Comparison of ENCODE assay signal across 19 cellular contexts in genomic region chr9:98182889-98183599, GRCh38. TPM values are rescaled to one million over a fixed set of nuclear protein-coding genes. Genes with fewer than 3 reads are reported as not detected.
DNase-seq lines count a peak whose midpoint lies in the region; ATAC-seq, FAIRE-seq and TF ChIP-seq lines count a peak whose summit lies in the region.
"Had no signal": no experiment of that assay in that cellular context is flagged by ENCODE, and none has a peak within 500 bp of the region (broad histone marks: within the 10 kb centered on the region; RNA-seq: fewer than 3 reads in every experiment).

No MANE protein-coding gene starts in this region.

- peak overlapping the region in 3 of 4 donors; percentile 39 to 89 (median 79) for H3K27ac ChIP-seq in Peyer's patch
- no peak overlapping the region for H3K27ac ChIP-seq in H1 (ENCODE audit: low read depth, low read length)
- H3K27ac ChIP-seq in mesodermal cell (ENCODE audit: low read depth, low read length, severe bottlenecking): peak overlapping the region; percentile 70
- no peak overlapping the region for H3K27ac ChIP-seq in transverse colon
- H3K27ac ChIP-seq: C4-2B had no signal

- no peak overlapping the region for H3K4ac ChIP-seq in H1 (replicated peaks; ENCODE audit: insufficient read length, low read depth, low read length)

- H4K5ac ChIP-seq in H1 (ENCODE audit: insufficient read length, low read depth, low read length): no peak overlapping the region

- no peak overlapping the region for H2AK5ac ChIP-seq in H1 (ENCODE audit: low read depth, low read length)

- H3K4me1 ChIP-seq in Peyer's patch (peaks cover 0 to 26% (median 2%) of the 10 kb centered on the region in 4 donors), H1 (replicated peaks in 1 of 4; ENCODE audit: control insufficient read depth in 3 of 4, insufficient read depth in 4 of 4, low read length in 3 of 4) (peaks cover 0 to 4% (median 2%) of the 10 kb centered on the region in 4 experiments; a peak in 3 of 7 replicates), mesodermal cell (ENCODE audit: control insufficient read depth, insufficient read depth, low read length, poor library complexity, severe bottlenecking) (peaks cover 13% of the 10 kb centered on the region), transverse colon (no peaks in the 10 kb centered on the region)

- H3K4me2 ChIP-seq in H1 (ENCODE audit: insufficient read depth in 1 of 2, low read depth in 2 of 2, low read length in 2 of 2): no peak overlapping the region
- H3K4me2 ChIP-seq: SK-N-SH had no signal

- H3K36me3 ChIP-seq in Peyer's patch (no peaks in the 10 kb centered on the region), H1 (ENCODE audit: control insufficient read depth in 2 of 4, insufficient read depth in 4 of 4, low read length in 3 of 4) (no peaks in the 10 kb centered on the region), mesodermal cell (ENCODE audit: control insufficient read depth, insufficient read depth, low read length) (peaks cover 3% of the 10 kb centered on the region), transverse colon (no peaks in the 10 kb centered on the region)

- TF ChIP-seq POLR2A in Peyer's patch (IDR thresholded peaks at IDR 0.05) (peak in 1 of 2 donors; percentile 51), H1 (IDR thresholded peaks at IDR 0.05; ENCODE audit: control extremely low read depth in 1 of 2, low read depth in 2 of 2, low read length in 2 of 2) (no peak), transverse colon (IDR thresholded peaks at IDR 0.05) (no peak)

- no peak overlapping the region for H3K14ac ChIP-seq in H1 (ENCODE audit: insufficient read length)

- H2BK15ac ChIP-seq in H1 (ENCODE audit: low read length): no peak overlapping the region

- DNase-seq in Peyer's patch: peak in 2 of 3 donors; percentile 63 to 82
- DNase-seq in H1 (ENCODE audit: low read depth in 1 of 2, low spot score in 2 of 2): no peak
- DNase-seq in transverse colon: peak; percentile 26
- DNase-seq in activated CD8-positive, alpha-beta memory T cell treated with anti-CD3 and anti-CD28 coated beads, Interleukin-2, amount 50 U/mL, for 4 hours: no peak
- no peak for DNase-seq in 8988T
- DNase-seq: ACHN, AML-193, DMS79 treated with DMSO at 0.1 percent for 48 hours, H9, KBM-7, NCI-H1105 treated with DMSO at 0.1 percent for 48 hours, NCI-H1694 treated with DMSO at 0.1 percent for 48 hours, NCI-H510A, NCI-H748 treated with DMSO at 0.1 percent for 48 hours, SHP77 had no signal

- no peak for FAIRE-seq in H1 (lab: Jason Lieb, UNC)

- H3K79me1 ChIP-seq in H1 (ENCODE audit: low read depth, low read length): peaks cover 3% of the 10 kb centered on the region

- H2BK5ac ChIP-seq in H1 (ENCODE audit: low read depth, low read length): no peak overlapping the region

- H2BK20ac ChIP-seq in H1 (ENCODE audit: low read length): no peak overlapping the region

- H3K4me3 ChIP-seq in Peyer's patch: no peak overlapping the region
- H3K4me3 ChIP-seq in H1 (ENCODE audit: extremely low read depth in 1 of 4, insufficient read depth in 2 of 4, low read depth in 3 of 4, low read length in 4 of 4): no peak overlapping the region
- H3K4me3 ChIP-seq in mesodermal cell (ENCODE audit: extremely low read depth, insufficient read depth, low read length, poor library complexity, severe bottlenecking): no peak overlapping the region
- no peak overlapping the region for H3K4me3 ChIP-seq in transverse colon

- H3K27me3 ChIP-seq in Peyer's patch (no peaks in the 10 kb centered on the region), H1 (replicated peaks in 1 of 4; ENCODE audit: control insufficient read depth in 3 of 4, extremely low read depth in 1 of 4, insufficient read depth in 3 of 4, low read length in 3 of 4) (no peaks in the 10 kb centered on the region; a peak in 1 of 7 replicates), transverse colon (no peaks in the 10 kb centered on the region)

- WGBS in H1 (ENCODE audit: extremely low coverage in 1 of 2, insufficient coverage in 1 of 2, insufficient read length in 1 of 2, insufficient replicate concordance in 2 of 2, low coverage in 1 of 2, low lambda C conversion rate in 2 of 2, missing lambda C conversion rate in 1 of 2), 2 experiments: 94% methylated on average over 9 of the region's 9 CpGs; no CpG with 5 or more reads in 1 of the 2 experiments
- 92 to 98% methylated on average over 7 to 8 of the region's 9 CpGs for WGBS in mesodermal cell (ENCODE audit: insufficient coverage in 2 of 2), 2 experiments
- 81 to 88% methylated on average over 4 to 9 of the region's 9 CpGs for WGBS in transverse colon (ENCODE audit: low coverage in 1 of 2), 2 donors

- no peak for TF ChIP-seq RAD21 in H1 (IDR thresholded peaks at IDR 0.05 in 1 of 2, conservative IDR thresholded peaks at IDR 0.05 in 1 of 2; ENCODE audit: low read depth in 2 of 2, low read length in 2 of 2)

- peak overlapping the region; percentile 23 for H4K91ac ChIP-seq in H1 (replicated peaks; ENCODE audit: insufficient read length, low read length)

- H3K79me2 ChIP-seq in H1 (ENCODE audit: control insufficient read depth in 1 of 2, insufficient read depth in 2 of 2, low read length in 2 of 2): peaks cover 0 to 7% of the 10 kb centered on the region in 2 experiments; a peak in 2 of 4 replicates

- intact Hi-C loops in transverse colon (cut with DNase I; ENCODE audit: low total_unique reads): no loop called here

- no peak overlapping the region for H2AFZ ChIP-seq in H1 (ENCODE audit: low read length)

- H3K18ac ChIP-seq in H1 (ENCODE audit: extremely low read depth, low read length): no peak overlapping the region

- POLR2A ChIA-PET in H1 (lab: Charles Lee; ENCODE audit: partially characterized antibody): interaction anchor here (1.1 to 1.7 kb wide), 4 partner anchors 8 to 12 kb away, joined by 3 to 5 read pairs (median 3); partner anchors contain the start of gene CORO2A

- TF ChIP-seq EP300 in H1 (IDR thresholded peaks at IDR 0.05; ENCODE audit: borderline replicate concordance in 1 of 2, low read depth in 2 of 2, low read length in 2 of 2) (no peak), transverse colon (IDR thresholded peaks at IDR 0.05; ENCODE audit: low read depth) (no peak)

- ATAC-seq in HG02759 (IDR thresholded peaks at IDR 0.05; ENCODE audit: unreplicated experiment): no peak

- no peak overlapping the region for H3K56ac ChIP-seq in H1 (replicated peaks; ENCODE audit: insufficient read length, low read depth, low read length)

- CTCF ChIA-PET in H1 (lab: Charles Lee; ENCODE audit: partially characterized antibody): interaction anchor here (0.8 to 1.8 kb wide), 3 partner anchors 9 to 109 kb away, joined by 4 to 6 read pairs (median 6); partner anchors contain the start of gene CORO2A

- H3K23ac ChIP-seq in H1 (ENCODE audit: insufficient read length): no peak overlapping the region

- H2BK120ac ChIP-seq in H1 (replicated peaks; ENCODE audit: low read depth, low read length): no peak overlapping the region

- H3K9ac ChIP-seq in H1 (replicated peaks in 1 of 4; ENCODE audit: extremely low read depth in 1 of 4, low read depth in 3 of 4, low read length in 3 of 4): no peak overlapping the region
- H3K9ac ChIP-seq: SK-N-SH had no signal

- H3K9me3 ChIP-seq in Peyer's patch: no peaks in the 10 kb centered on the region
- H3K9me3 ChIP-seq in H1 (ENCODE audit: insufficient read depth in 2 of 2, low read depth in 1 of 2, low read length in 1 of 2): no peaks in the 10 kb centered on the region
- H3K9me3 ChIP-seq in mesodermal cell (ENCODE audit: control insufficient read depth, low read length): no peaks in the 10 kb centered on the region
- H3K9me3 ChIP-seq in transverse colon: no peaks in the 10 kb centered on the region
- H3K9me3 ChIP-seq: SK-N-SH had no signal

- TF ChIP-seq CTCF in Peyer's patch (IDR thresholded peaks at IDR 0.05) (no peak), H1 (IDR thresholded peaks at IDR 0.05; ENCODE audit: control extremely low read depth in 1 of 3, insufficient read depth in 1 of 3, low read depth in 1 of 3, low read length in 3 of 3) (no peak), transverse colon (IDR thresholded peaks at IDR 0.05) (no peak)

- peaks cover 0 to 4% of the 10 kb centered on the region in 2 experiments for H4K20me1 ChIP-seq in H1 (replicated peaks in 1 of 2; ENCODE audit: control insufficient read depth in 1 of 2, insufficient read depth in 2 of 2, low read length in 2 of 2)

- no peak overlapping the region for H2BK12ac ChIP-seq in H1 (ENCODE audit: low read depth, low read length)

- no peaks in the 10 kb centered on the region for H3K23me2 ChIP-seq in H1 (ENCODE audit: low read depth, low read length)

- in situ Hi-C loops in transverse colon (cut with MboI; ENCODE audit: low pct_ligation_motif_present in 1 of 4, low pct_unique_long_range_greater_than_20kb in 1 of 4, low sequenced_read_pairs in 3 of 4): loop anchor here in 1 of 4 donors (25.0 kb wide), 1 partner anchor 121 kb away; the partner anchor contains the start of gene NANS

- no peak overlapping the region for H4K8ac ChIP-seq in H1 (ENCODE audit: extremely low read depth, insufficient read depth, low read length)

TF ChIP-seq in H1, 55 proteins besides CTCF, POLR2A, EP300 and RAD21 (continues in another document):
- TF ChIP-seq JUN (IDR thresholded peaks at IDR 0.05; ENCODE audit: low read depth, low read length) (no peak), GTF2F1 (IDR thresholded peaks at IDR 0.05; ENCODE audit: borderline replicate concordance, low read depth, low read length) (no peak), TAF7 (optimal IDR thresholded peaks at IDR 0.05; ENCODE audit: borderline replicate concordance, low read depth, low read length) (no peak), KDM1A (IDR thresholded peaks at IDR 0.05; ENCODE audit: borderline replicate concordance, low read length) (no peak), POLR2AphosphoS5 (IDR thresholded peaks at IDR 0.05; ENCODE audit: low read depth, low read length) (no peak), CBX5 (IDR thresholded peaks at IDR 0.05; ENCODE audit: low read depth, low read length) (no peak), TAF1 (IDR thresholded peaks at IDR 0.05; ENCODE audit: low read depth, low read length) (no peak), SUZ12 (IDR thresholded peaks at IDR 0.05; ENCODE audit: low read length) (no peak), SIN3A (conservative IDR thresholded peaks at IDR 0.05 in 1 of 2, IDR thresholded peaks at IDR 0.05 in 1 of 2; ENCODE audit: low read depth in 1 of 2, low read length in 2 of 2) (no peak)

RNA-seq across cellular contexts. Expression of gene CORO2A, which starts 9.4 kb away (rescaled TPM):
- total RNA-seq in Peyer's patch (10 to 100 TPM; 15.7 to 99.6 (median 91.9) TPM), transverse colon (10 to 100 TPM in 3 of 4 donors, 1 to 10 TPM in 1; 10.0 to 59.1 (median 47.1) TPM)
- total RNA-seq in H1 (2021; fragmentation: NEBNext Ultra II Directional; extraction: Animal tissue kit (Norgen Biotek cat#: 25700)): 26.2 and 27.9 TPM in 2 replicates
- polyA plus RNA-seq in H1 (2011; rRNA removed): 13.7 and 15.3 TPM in 2 replicates
- polyA plus RNA-seq in H1 (2011; cell fraction: cytosol; rRNA removed): 17.8 TPM
- polyA plus RNA-seq in H1 (2011; cell fraction: nucleus; rRNA removed): 10.6 TPM
- polyA plus RNA-seq in H1 (2012, experiment 1 of 2): 13.2 to 15.8 TPM (median 13.7 TPM) in 4 replicates
- polyA plus RNA-seq in H1 (2012, experiment 2 of 2): 5.4 TPM
- polyA plus RNA-seq in H1 (2013, experiment 1 of 2): 25.8 TPM
- polyA plus RNA-seq in H1 (2013, experiment 2 of 2): 26.8 TPM
- polyA minus RNA-seq in H1 (2011; rRNA and poly(A)+ RNA removed): 26.1 and 31.3 TPM in 2 replicates
- polyA minus RNA-seq in H1 (2011; cell fraction: cytosol; rRNA and poly(A)+ RNA removed): 13.2 TPM
- 8.3 TPM for polyA minus RNA-seq in H1 (2011; cell fraction: nucleus; rRNA and poly(A)+ RNA removed)
- polyA plus RNA-seq in mesodermal cell (2013, experiment 1 of 2): 17.3 TPM
- polyA plus RNA-seq in mesodermal cell (2013, experiment 2 of 2): 14.8 TPM

Comparison
In these comparisons a context has a peak if more than half of its experiments do, and no peak if none do; other contexts are left out.
1. DNase-seq: peak in Peyer's patch (2 of 3) and transverse colon (single experiment); none in H1 (0 of 2), activated CD8-positive, alpha-beta memory T cell treated with anti-CD3 and anti-CD28 coated beads, Interleukin-2, amount 50 U/mL, for 4 hours (single experiment) and 8988T (single experiment).
2. H3K27ac ChIP-seq: peak in Peyer's patch (3 of 4) and mesodermal cell (single experiment); none in H1 (single experiment) and transverse colon (0 of 4).